In genomic region chr12:52661668-52662067, GRCh38 we compare ENCODE assay signal across 36 cellular contexts. TPM values are rescaled to one million over a fixed set of nuclear protein-coding genes. Genes with fewer than 3 reads are reported as not detected.
"Had no signal": no experiment of that assay in that cellular context is flagged by ENCODE, and none has a peak within 500 bp of the region (broad histone marks: within the 10 kb centered on the region; RNA-seq: fewer than 3 reads in every experiment).

No MANE protein-coding gene starts in this region.

- H3K27ac ChIP-seq: adrenal gland, body of pancreas, colonic mucosa, esophagus squamous epithelium, gastroesophageal sphincter, heart right ventricle, WERI-Rb-1 had no signal

- ATAC-seq: activated CD4-positive, CD25-positive, alpha-beta regulatory T cell treated with anti-CD3 and anti-CD28 coated beads, Interleukin-2, amount 50 U/mL, for 24 hours; activated CD8-positive, alpha-beta T cell treated with anti-CD3 and anti-CD28 coated beads for 36 hours; activated naive CD8-positive, alpha-beta T cell treated with anti-CD3 and anti-CD28 coated beads, Interleukin-2, amount 50 U/mL, for 24 hours; activated T-cell treated with anti-CD3 and anti-CD28 coated beads, Interleukin-2, amount 50 U/mL, for 4 hours; activated T-helper 17 cell treated with anti-CD3 and anti-CD28 coated beads, Interleukin-2, amount 50 U/mL, for 72 hours; body of pancreas; gastroesophageal sphincter; T-cell had no signal

- H3K9me3 ChIP-seq: adrenal gland, body of pancreas, colonic mucosa, esophagus squamous epithelium, gastroesophageal sphincter, heart right ventricle had no signal

- DNase-seq: activated B cell treated with CpG ODN at 0.5 μM for 24 hours; activated CD4-positive, alpha-beta T cell treated with anti-CD3 and anti-CD28 coated beads for 48 hours; activated CD4-positive, alpha-beta T cell treated with anti-CD3 and anti-CD28 coated beads, Interleukin-2, amount 50 U/mL, for 1 hour; activated CD4-positive, alpha-beta T cell treated with anti-CD3 and anti-CD28 coated beads, Interleukin-2, amount 50 U/mL, for 48 hours; activated CD8-positive, alpha-beta memory T cell treated with anti-CD3 and anti-CD28 coated beads for 24 hours; activated CD8-positive, alpha-beta T cell treated with anti-CD3 and anti-CD28 coated beads for 36 hours; activated effector memory CD4-positive, alpha-beta T cell treated with anti-CD3 and anti-CD28 coated beads, Interleukin-2, amount 50 U/mL, for 16 hours; activated naive CD4-positive, alpha-beta T cell treated with anti-CD3 and anti-CD28 coated beads for 36 hours; activated naive CD8-positive, alpha-beta T cell treated with anti-CD3 and anti-CD28 coated beads for 36 hours; activated naive CD8-positive, alpha-beta T cell treated with anti-CD3 and anti-CD28 coated beads, Interleukin-2, amount 50 U/mL, for 24 hours; activated T-cell treated with anti-CD3 and anti-CD28 coated beads, Interleukin-2, amount 50 U/mL, for 4 hours; adrenal gland; amygdala; aorta; body of pancreas; central memory CD4-positive, alpha-beta T cell; cerebellar nuclear complex; colonic mucosa; effector memory CD4-positive, alpha-beta T cell; esophagus squamous epithelium; foreskin melanocyte; heart right ventricle; T-cell; T-helper 9 cell; WERI-Rb-1 had no signal

- H3K36me3 Mint-ChIP-seq: activated naive CD4-positive, alpha-beta T cell treated with anti-CD3 and anti-CD28 coated beads, Interleukin-2, amount 50 U/mL, for 24 hours; activated naive CD8-positive, alpha-beta T cell treated with anti-CD3 and anti-CD28 coated beads for 36 hours; T-cell had no signal

- H3K27me3 ChIP-seq: body of pancreas, colonic mucosa had no signal

- H3K36me3 ChIP-seq: adrenal gland, colonic mucosa, esophagus squamous epithelium, gastroesophageal sphincter, heart right ventricle, WERI-Rb-1 had no signal

- H3K4me3 Mint-ChIP-seq: activated B cell treated with CpG ODN at 0.5 μM for 24 hours; activated CD8-positive, alpha-beta T cell treated with anti-CD3 and anti-CD28 coated beads for 36 hours; activated naive CD4-positive, alpha-beta T cell treated with anti-CD3 and anti-CD28 coated beads for 36 hours; activated naive CD4-positive, alpha-beta T cell treated with anti-CD3 and anti-CD28 coated beads, Interleukin-2, amount 50 U/mL, for 24 hours; activated naive CD8-positive, alpha-beta T cell treated with anti-CD3 and anti-CD28 coated beads for 36 hours; activated naive CD8-positive, alpha-beta T cell treated with anti-CD3 and anti-CD28 coated beads, Interleukin-2, amount 50 U/mL, for 24 hours; activated T-cell treated with anti-CD3 and anti-CD28 coated beads, Interleukin-2, amount 50 U/mL, for 4 hours; activated T-helper 17 cell treated with anti-CD3 and anti-CD28 coated beads, Interleukin-2, amount 50 U/mL, for 72 hours; T-cell; T-helper 1 cell treated with Interleukin-12 subunit alpha and Interleukin-12 subunit beta and Interleukin-4 antibody, amounts not matched to agents 30 μg/mL and 1 μg/mL, for 36 hours had no signal

- H3K4me3 ChIP-seq: adrenal gland, body of pancreas, colonic mucosa, esophagus squamous epithelium, gastroesophageal sphincter, heart right ventricle had no signal

- H3K4me1 Mint-ChIP-seq: activated B cell treated with CpG ODN at 0.5 μM for 24 hours had no signal

- H3K4me1 ChIP-seq: adrenal gland, body of pancreas, colonic mucosa, gastroesophageal sphincter had no signal

- H3K27me3 Mint-ChIP-seq: activated CD8-positive, alpha-beta T cell treated with anti-CD3 and anti-CD28 coated beads for 36 hours; activated naive CD4-positive, alpha-beta T cell treated with anti-CD3 and anti-CD28 coated beads, Interleukin-2, amount 50 U/mL, for 24 hours; activated naive CD8-positive, alpha-beta T cell treated with anti-CD3 and anti-CD28 coated beads for 36 hours; activated naive CD8-positive, alpha-beta T cell treated with anti-CD3 and anti-CD28 coated beads, Interleukin-2, amount 50 U/mL, for 24 hours had no signal

- H3K27ac Mint-ChIP-seq: activated B cell treated with CpG ODN at 0.5 μM for 24 hours; activated CD8-positive, alpha-beta T cell treated with anti-CD3 and anti-CD28 coated beads for 36 hours; activated naive CD4-positive, alpha-beta T cell treated with anti-CD3 and anti-CD28 coated beads for 36 hours; activated naive CD4-positive, alpha-beta T cell treated with anti-CD3 and anti-CD28 coated beads, Interleukin-2, amount 50 U/mL, for 24 hours; activated naive CD8-positive, alpha-beta T cell treated with anti-CD3 and anti-CD28 coated beads for 36 hours; activated naive CD8-positive, alpha-beta T cell treated with anti-CD3 and anti-CD28 coated beads, Interleukin-2, amount 50 U/mL, for 24 hours; activated T-helper 17 cell treated with anti-CD3 and anti-CD28 coated beads, Interleukin-2, amount 50 U/mL, for 72 hours; T-cell; T-helper 1 cell treated with Interleukin-12 subunit alpha and Interleukin-12 subunit beta and Interleukin-4 antibody, amounts not matched to agents 30 μg/mL and 1 μg/mL, for 36 hours had no signal

- H3K9me3 Mint-ChIP-seq: activated B cell treated with CpG ODN at 0.5 μM for 24 hours; activated CD8-positive, alpha-beta T cell treated with anti-CD3 and anti-CD28 coated beads for 36 hours; activated naive CD4-positive, alpha-beta T cell treated with anti-CD3 and anti-CD28 coated beads for 36 hours; activated naive CD4-positive, alpha-beta T cell treated with anti-CD3 and anti-CD28 coated beads, Interleukin-2, amount 50 U/mL, for 24 hours; activated naive CD8-positive, alpha-beta T cell treated with anti-CD3 and anti-CD28 coated beads for 36 hours; activated naive CD8-positive, alpha-beta T cell treated with anti-CD3 and anti-CD28 coated beads, Interleukin-2, amount 50 U/mL, for 24 hours; activated T-cell treated with anti-CD3 and anti-CD28 coated beads, Interleukin-2, amount 50 U/mL, for 4 hours; activated T-helper 17 cell treated with anti-CD3 and anti-CD28 coated beads, Interleukin-2, amount 50 U/mL, for 72 hours; T-cell; T-helper 1 cell treated with Interleukin-12 subunit alpha and Interleukin-12 subunit beta and Interleukin-4 antibody, amounts not matched to agents 30 μg/mL and 1 μg/mL, for 36 hours had no signal

RNA-seq across cellular contexts. Expression of gene KRT2, which starts 9.7 kb away (rescaled TPM):
- total RNA-seq: activated B cell treated with CpG ODN at 0.5 μM for 24 hours; activated CD8-positive, alpha-beta T cell treated with anti-CD3 and anti-CD28 coated beads for 36 hours; activated naive CD4-positive, alpha-beta T cell treated with anti-CD3 and anti-CD28 coated beads for 36 hours; activated naive CD8-positive, alpha-beta T cell treated with anti-CD3 and anti-CD28 coated beads for 36 hours; activated T-cell treated with anti-CD3 and anti-CD28 coated beads, Interleukin-2, amount 50 U/mL, for 4 hours; activated T-helper 17 cell treated with anti-CD3 and anti-CD28 coated beads, Interleukin-2, amount 50 U/mL, for 72 hours; adrenal gland; aorta; body of pancreas; colonic mucosa; dermis microvascular lymphatic vessel endothelial cell; fibroblast of lung; fibroblast of villous mesenchyme; gastroesophageal sphincter; glomerular endothelial cell; heart right ventricle had no signal
- polyA plus RNA-seq: fibroblast of lung, heart right ventricle had no signal

RNA-seq across cellular contexts. Expression of gene KRT1, which starts 18.5 kb away (rescaled TPM):
- total RNA-seq: activated B cell treated with CpG ODN at 0.5 μM for 24 hours; activated CD8-positive, alpha-beta T cell treated with anti-CD3 and anti-CD28 coated beads for 36 hours; activated naive CD4-positive, alpha-beta T cell treated with anti-CD3 and anti-CD28 coated beads for 36 hours; activated naive CD8-positive, alpha-beta T cell treated with anti-CD3 and anti-CD28 coated beads for 36 hours; activated T-helper 17 cell treated with anti-CD3 and anti-CD28 coated beads, Interleukin-2, amount 50 U/mL, for 72 hours; body of pancreas; dermis microvascular lymphatic vessel endothelial cell; fibroblast of lung; fibroblast of villous mesenchyme; gastroesophageal sphincter; glomerular endothelial cell; heart right ventricle had no signal
- polyA plus RNA-seq: adrenal gland, aorta, fibroblast of lung, heart right ventricle had no signal

RNA-seq across cellular contexts. Expression of gene KRT77, which starts 41.7 kb away (rescaled TPM):
- total RNA-seq: activated B cell treated with CpG ODN at 0.5 μM for 24 hours; activated CD8-positive, alpha-beta T cell treated with anti-CD3 and anti-CD28 coated beads for 36 hours; activated naive CD4-positive, alpha-beta T cell treated with anti-CD3 and anti-CD28 coated beads for 36 hours; activated naive CD8-positive, alpha-beta T cell treated with anti-CD3 and anti-CD28 coated beads for 36 hours; activated T-cell treated with anti-CD3 and anti-CD28 coated beads, Interleukin-2, amount 50 U/mL, for 4 hours; activated T-helper 17 cell treated with anti-CD3 and anti-CD28 coated beads, Interleukin-2, amount 50 U/mL, for 72 hours; adrenal gland; aorta; body of pancreas; colonic mucosa; dermis microvascular lymphatic vessel endothelial cell; esophagus squamous epithelium; fibroblast of lung; fibroblast of villous mesenchyme; gastroesophageal sphincter; glomerular endothelial cell; T-cell; T-helper 2 cell treated with Interferon-gamma antibody and Interleukin-4, amounts not matched to agents 100 ng/mL and 5 ng/mL, for 36 hours had no signal
- polyA plus RNA-seq: adrenal gland, aorta, fibroblast of lung, heart right ventricle had no signal

RNA-seq across cellular contexts. Expression of gene KRT73, which starts 43.3 kb away (rescaled TPM):
- total RNA-seq: activated B cell treated with CpG ODN at 0.5 μM for 24 hours; activated T-helper 17 cell treated with anti-CD3 and anti-CD28 coated beads, Interleukin-2, amount 50 U/mL, for 72 hours; aorta; colonic mucosa; dermis microvascular lymphatic vessel endothelial cell; fibroblast of lung; fibroblast of villous mesenchyme; gastroesophageal sphincter; glomerular endothelial cell; heart right ventricle had no signal
- polyA plus RNA-seq: aorta, esophagus, fibroblast of lung, heart right ventricle had no signal
